ENCODE assay signal across 17 cellular contexts in the genomic region with DNA sequence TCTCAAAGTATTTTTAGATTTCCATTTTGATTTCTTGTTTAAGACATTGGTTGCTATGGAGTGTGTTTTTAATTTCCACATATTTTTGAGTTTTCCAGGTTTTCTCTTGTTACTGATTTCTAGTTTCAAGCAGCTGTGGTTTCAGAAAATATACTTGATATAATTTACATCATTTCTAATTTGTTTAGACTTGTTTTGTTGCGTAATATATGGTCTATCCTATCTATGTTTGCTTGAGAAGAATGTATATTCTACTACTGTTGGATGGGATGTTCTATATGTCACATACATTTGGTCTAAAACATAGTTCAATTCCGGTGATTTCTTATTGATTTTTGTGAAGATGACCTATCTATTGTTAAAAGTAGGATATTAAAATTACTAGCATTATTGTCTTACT.
DNase-seq lines count a peak whose midpoint lies in the region; ATAC-seq and TF ChIP-seq lines count a peak whose summit lies in the region.
"Had no signal": no experiment of that assay in that cellular context is flagged by ENCODE, and none has a peak within 500 bp of the region (broad histone marks: within the 10 kb centered on the region; RNA-seq: fewer than 3 reads in every experiment).

No MANE protein-coding gene starts in this region.

- no peaks in the 10 kb centered on the region for H3K27me3 ChIP-seq in left ventricle myocardium inferior (ENCODE audit: low read depth)
- no peaks in the 10 kb centered on the region for H3K27me3 ChIP-seq in right cardiac atrium (ENCODE audit: control insufficient read depth, insufficient read depth)
- no peaks in the 10 kb centered on the region for H3K27me3 ChIP-seq in foreskin keratinocyte
- no peaks in the 10 kb centered on the region for H3K27me3 ChIP-seq in MG63
- H3K27me3 ChIP-seq in GM23248 (replicated peaks; ENCODE audit: insufficient read depth), result no peaks in the 10 kb centered on the region

- no peak for DNase-seq in left ventricle myocardium inferior
- DNase-seq in right cardiac atrium, result no peak
- no peak for DNase-seq in central memory CD8-positive, alpha-beta T cell (ENCODE audit: low spot score in 2 of 2)
- peak; percentile 10 to 29 for DNase-seq in foreskin keratinocyte
- no peak for DNase-seq in NCI-H345 (lab: John Stamatoyannopoulos, UW)
- no peak for DNase-seq in MG63
- DNase-seq in GM23248, result no peak
- DNase-seq: 8988T; C1 segment of cervical spinal cord; Calu3; CD4-positive, alpha-beta memory T cell; COR-L47; DMS53; DMS79 treated with DMSO at 0.1 percent for 48 hours; GF-D8; H9 had no signal

- no peak overlapping the region for H2AFZ ChIP-seq in GM23248

- no peaks in the 10 kb centered on the region for H3K79me2 ChIP-seq in GM23248 (ENCODE audit: insufficient read depth)

- H3K4me3 Mint-ChIP-seq in central memory CD8-positive, alpha-beta T cell, result no peak overlapping the region
- H3K4me3 Mint-ChIP-seq: CD4-positive, alpha-beta memory T cell; H9 had no signal

- H3K36me3 ChIP-seq in left ventricle myocardium inferior, result no peaks in the 10 kb centered on the region
- H3K36me3 ChIP-seq in MG63, result no peaks in the 10 kb centered on the region
- H3K36me3 ChIP-seq in GM23248 (ENCODE audit: low read depth), result no peaks in the 10 kb centered on the region

- H3K9me2 ChIP-seq in GM23248 (ENCODE audit: insufficient read depth), result no peaks in the 10 kb centered on the region

- TF ChIP-seq CTCF in left ventricle myocardium inferior (IDR thresholded peaks at IDR 0.05; ENCODE audit: borderline replicate concordance) (no peak), foreskin keratinocyte (conservative IDR thresholded peaks at IDR 0.05) (no peak)

- H3K27ac Mint-ChIP-seq in central memory CD8-positive, alpha-beta T cell (ENCODE audit: low read depth), result peak overlapping the region; percentile 27
- H3K27ac Mint-ChIP-seq: CD4-positive, alpha-beta memory T cell; H9 had no signal

- in situ Hi-C loops in GM23248 (cut with MboI), result no loop called here

- no peak overlapping the region for H3K9ac ChIP-seq in GM23248

- peaks cover 24% of the 10 kb centered on the region for H3K9me3 ChIP-seq in left ventricle myocardium inferior (replicated peaks)
- no peaks in the 10 kb centered on the region for H3K9me3 ChIP-seq in right cardiac atrium (ENCODE audit: control insufficient read depth, low read length)
- no peaks in the 10 kb centered on the region for H3K9me3 ChIP-seq in MG63
- no peaks in the 10 kb centered on the region for H3K9me3 ChIP-seq in GM23248 (ENCODE audit: low read depth)

- H3K9me3 Mint-ChIP-seq in central memory CD8-positive, alpha-beta T cell, result peaks cover 5% of the 10 kb centered on the region

- no peak overlapping the region for H3K4me3 ChIP-seq in left ventricle myocardium inferior
- H3K4me3 ChIP-seq in right cardiac atrium (ENCODE audit: low read length), result no peak overlapping the region
- no peak overlapping the region for H3K4me3 ChIP-seq in MG63
- no peak overlapping the region for H3K4me3 ChIP-seq in GM23248

- 94% methylated on average over 2 of the region's 2 CpGs for WGBS in right cardiac atrium
- WGBS in GM23248 (ENCODE audit: low coverage in 1 of 2, low lambda C conversion rate in 2 of 2, missing lambda C conversion rate in 2 of 2), 2 experiments, result 78 to 85% methylated on average over 2 of the region's 2 CpGs

- H3K36me3 Mint-ChIP-seq in central memory CD8-positive, alpha-beta T cell (ENCODE audit: insufficient read depth), result peaks cover 2% of the 10 kb centered on the region
- H3K36me3 Mint-ChIP-seq: CD4-positive, alpha-beta memory T cell had no signal

- no peaks in the 10 kb centered on the region for H3K4me1 Mint-ChIP-seq in central memory CD8-positive, alpha-beta T cell
- H3K4me1 Mint-ChIP-seq: CD4-positive, alpha-beta memory T cell; H9 had no signal

- H4K20me1 ChIP-seq in GM23248 (ENCODE audit: insufficient read depth), result no peaks in the 10 kb centered on the region

- H3F3A ChIP-seq in GM23248 (ENCODE audit: insufficient read depth), result no peaks in the 10 kb centered on the region

- H3K27me3 Mint-ChIP-seq in central memory CD8-positive, alpha-beta T cell, result peaks cover 24% of the 10 kb centered on the region

- no peak for ATAC-seq in right cardiac atrium
- ATAC-seq in central memory CD8-positive, alpha-beta T cell (replicated peaks; ENCODE audit: extremely low read depth, poor library complexity, severe bottlenecking), result no peak
- ATAC-seq in foreskin keratinocyte, result no peak
- ATAC-seq: HCT116 had no signal

- H3K4me2 ChIP-seq in GM23248 (ENCODE audit: unreplicated experiment), result no peak overlapping the region

- H3K4me1 ChIP-seq in left ventricle myocardium inferior (no peaks in the 10 kb centered on the region), right cardiac atrium (ENCODE audit: control insufficient read depth, insufficient read depth, low read length) (no peaks in the 10 kb centered on the region), foreskin keratinocyte (peaks cover 4% of the 10 kb centered on the region), GM23248 (ENCODE audit: insufficient read depth) (no peaks in the 10 kb centered on the region)

- H3K27ac ChIP-seq in left ventricle myocardium inferior (replicated peaks) (peak overlapping the region; percentile 0), right cardiac atrium (ENCODE audit: low read length) (no peak overlapping the region), foreskin keratinocyte (no peak overlapping the region), GM23248 (no peak overlapping the region)

- intact Hi-C loops in left ventricle myocardium inferior (cut with micrococcal nuclease), result no loop called here
- intact Hi-C loops in right cardiac atrium (cut with DNase I), result no loop called here

Comparison
In these comparisons a context has a peak if more than half of its experiments do, and no peak if none do; other contexts are left out.
1. DNase-seq: peak in foreskin keratinocyte (2 of 2); none in left ventricle myocardium inferior (single experiment), right cardiac atrium (0 of 3), central memory CD8-positive, alpha-beta T cell (0 of 2), NCI-H345 (single experiment), MG63 (single experiment) and GM23248 (single experiment).